Comparison of ENCODE assay signal across 9 cellular contexts in the genomic region with DNA sequence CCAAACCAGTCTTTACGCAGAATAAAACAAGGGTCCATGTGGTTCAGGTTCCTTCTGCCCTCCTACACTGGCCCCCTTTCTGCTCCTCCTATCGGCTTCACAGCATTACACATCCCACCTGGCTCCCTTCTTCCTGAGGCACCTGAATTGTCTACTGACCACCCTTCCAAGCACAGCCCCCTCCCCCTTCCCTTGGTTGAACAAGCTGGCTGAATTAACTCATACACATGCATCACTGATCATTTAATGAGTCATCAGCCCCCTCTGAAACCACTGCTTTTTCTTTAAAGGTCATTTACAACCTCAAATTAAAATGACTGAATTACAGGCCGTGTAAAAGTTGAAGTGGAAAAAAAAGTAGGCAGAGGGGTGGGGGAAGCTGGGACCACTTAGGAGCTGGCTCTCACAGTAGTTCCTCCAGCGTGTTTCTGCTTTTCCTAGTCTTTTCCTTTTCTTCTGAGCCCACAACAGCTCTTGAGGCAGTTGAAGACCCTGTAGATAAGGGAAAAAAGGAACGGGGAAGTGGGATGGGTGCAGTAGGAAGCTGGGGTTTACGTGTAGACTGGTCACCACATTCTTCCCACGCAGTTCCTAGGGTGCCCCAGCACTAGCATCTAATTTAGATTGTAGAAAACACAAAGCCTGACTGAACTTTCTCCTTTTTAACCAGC.
A peak's percentile ranks its signal among the peaks of the same experiment; 100 is the strongest.
DNase-seq lines count a peak whose midpoint lies in the region; ATAC-seq and TF ChIP-seq lines count a peak whose summit lies in the region.
"Had no signal": no experiment of that assay in that cellular context is flagged by ENCODE, and none has a peak within 500 bp of the region (broad histone marks: within the 10 kb centered on the region; RNA-seq: fewer than 3 reads in every experiment).

No MANE protein-coding gene starts in this region.

- no peak for TF ChIP-seq CTCF in colonic mucosa (IDR thresholded peaks at IDR 0.05)
- TF ChIP-seq CTCF in psoas muscle (IDR thresholded peaks at IDR 0.05): no peak

- peaks cover 61% of the 10 kb centered on the region for H3K4me1 Mint-ChIP-seq in T-helper 17 cell

- peak overlapping the region; percentile 98 for H3K27ac Mint-ChIP-seq in T-helper 17 cell

- H3K27me3 Mint-ChIP-seq in T-helper 17 cell: no peaks in the 10 kb centered on the region

- H3K27ac ChIP-seq in colonic mucosa: peak overlapping the region; percentile 7
- H3K27ac ChIP-seq in psoas muscle: no peak overlapping the region
- H3K27ac ChIP-seq: 22Rv1 had no signal

- H3K36me3 Mint-ChIP-seq in T-helper 17 cell (ENCODE audit: low read depth): no peaks in the 10 kb centered on the region

- peak overlapping the region; percentile 75 for H3K4me3 Mint-ChIP-seq in T-helper 17 cell

- H3K4me1 ChIP-seq in colonic mucosa (no peaks in the 10 kb centered on the region), psoas muscle (no peaks in the 10 kb centered on the region)

- no peaks in the 10 kb centered on the region for H3K27me3 ChIP-seq in colonic mucosa
- no peaks in the 10 kb centered on the region for H3K27me3 ChIP-seq in psoas muscle (ENCODE audit: insufficient read depth in 3 of 3, low read length in 2 of 3)

- ATAC-seq in HG02870 (IDR thresholded peaks at IDR 0.05; ENCODE audit: unreplicated experiment) (peak; percentile 52), T-helper 17 cell (no peak), psoas muscle (no peak)

- DNase-seq in DMS 273 (lab: John Stamatoyannopoulos, UW; ENCODE audit: unreplicated experiment) (peak; percentile 28), DMS 273 treated with DMSO at 0.1 percent for 48 hours (lab: John Stamatoyannopoulos, UW) (no peak), T-helper 17 cell (no peak), colonic mucosa (no peak), ureter (ENCODE audit: low spot score) (no peak), psoas muscle (no peak)
- peak; percentile 73 for DNase-seq in stimulated activated CD4-positive, alpha-beta T cell treated with anti-CD3 and anti-CD28 coated beads, Interleukin-15, amount 100 ng/mL, for 24 hours

- intact Hi-C loops in colonic mucosa (cut with DNase I): no loop called here
- intact Hi-C loops in psoas muscle (cut with DNase I): no loop called here

- no peak overlapping the region for H3K9ac ChIP-seq in colonic mucosa (ENCODE audit: low read depth in 2 of 2, low read length in 2 of 2)

- 83 to 89% (median 84%) methylated on average over 7 of the region's 7 CpGs for WGBS in psoas muscle, 3 donors

- no peak overlapping the region for H3K4me3 ChIP-seq in colonic mucosa
- H3K4me3 ChIP-seq in psoas muscle: no peak overlapping the region

- no peaks in the 10 kb centered on the region for H3K36me3 ChIP-seq in colonic mucosa
- no peaks in the 10 kb centered on the region for H3K36me3 ChIP-seq in psoas muscle (ENCODE audit: insufficient read depth in 1 of 2, low read depth in 1 of 2)

- H3K9me3 ChIP-seq in T-helper 17 cell (ENCODE audit: control insufficient read depth, low read length, poor library complexity, severe bottlenecking) (no peaks in the 10 kb centered on the region), colonic mucosa (no peaks in the 10 kb centered on the region), psoas muscle (no peaks in the 10 kb centered on the region)

Comparison
In these comparisons a context has a peak if more than half of its experiments do, and no peak if none do; other contexts are left out.
1. DNase-seq: peak in DMS 273 (single experiment) and stimulated activated CD4-positive, alpha-beta T cell treated with anti-CD3 and anti-CD28 coated beads, Interleukin-15, amount 100 ng/mL, for 24 hours (single experiment); none in DMS 273 treated with DMSO at 0.1 percent for 48 hours (single experiment), T-helper 17 cell (0 of 3), colonic mucosa (single experiment), ureter (single experiment) and psoas muscle (0 of 2).